ENCODE assay signal across 21 cellular contexts in the genomic region with DNA sequence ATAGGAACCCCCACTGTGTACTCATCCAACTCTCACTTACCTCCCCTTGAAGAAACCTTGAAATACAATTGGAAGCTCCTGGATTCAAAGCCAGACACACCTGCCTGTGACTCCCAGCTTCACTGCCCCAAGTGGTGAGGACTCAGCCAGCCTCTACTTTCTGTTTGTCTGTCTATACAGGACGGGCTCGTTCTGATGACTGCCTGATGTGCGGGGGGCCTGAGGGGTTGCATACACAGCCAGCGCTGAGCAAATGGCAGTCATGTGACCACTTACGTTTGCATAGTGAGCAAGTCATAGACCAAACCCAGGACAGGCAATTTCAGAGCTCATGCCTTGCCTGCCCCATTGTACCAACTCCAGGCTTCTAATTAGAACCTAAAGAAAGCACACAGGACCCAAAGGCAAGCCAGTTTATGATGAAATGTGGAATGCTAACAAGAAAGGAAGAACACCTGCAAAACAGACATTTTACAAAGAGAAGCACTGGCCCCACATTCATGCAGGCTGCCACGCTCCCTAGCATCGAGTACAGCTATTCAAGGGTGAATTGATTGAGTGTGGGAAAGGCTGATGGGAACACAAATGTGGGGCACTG.
A peak's percentile ranks its signal among the peaks of the same experiment; 100 is the strongest.
DNase-seq lines count a peak whose midpoint lies in the region; TF ChIP-seq lines count a peak whose summit lies in the region.
"Had no signal": no experiment of that assay in that cellular context is flagged by ENCODE, and none has a peak within 500 bp of the region (broad histone marks: within the 10 kb centered on the region; RNA-seq: fewer than 3 reads in every experiment).

No MANE protein-coding gene starts in this region.

- TF ChIP-seq RAD21 in SK-N-SH (IDR thresholded peaks at IDR 0.05; ENCODE audit: low read length), result no peak

- DNase-seq in ELF-1 (ENCODE audit: low read depth, low spot score), result peak; percentile 51
- DNase-seq in HuH-7 (ENCODE audit: low spot score), result peak; percentile 18
- DNase-seq in endodermal cell, result no peak
- no peak for DNase-seq in neural crest cell (ENCODE audit: low read depth, low spot score)
- no peak for DNase-seq in cortex of kidney (lab: John Stamatoyannopoulos, UW)
- DNase-seq in SK-N-SH, result no peak
- no peak for DNase-seq in erythroblast (lab: John Stamatoyannopoulos, UW)
- DNase-seq: CD4-positive, alpha-beta memory T cell; DMS79 treated with DMSO at 0.1 percent for 48 hours; Karpas-422; MG63; NCI-H1092 treated with DMSO at 0.1 percent for 48 hours; NCI-H1694 treated with DMSO at 0.1 percent for 48 hours; NCI-H2171; NCI-H446; NCI-H774; Peyer's patch; Right ventricle myocardium superior; T-helper 1 cell had no signal

- no peak overlapping the region for H3K4me2 ChIP-seq in SK-N-SH

- TF ChIP-seq CTCF in endodermal cell (conservative IDR thresholded peaks at IDR 0.05) (peak; percentile 42), neural crest cell (conservative IDR thresholded peaks at IDR 0.05) (no peak), SK-N-SH (IDR thresholded peaks at IDR 0.05) (no peak)

- H3K4me3 Mint-ChIP-seq in endodermal cell (no peak overlapping the region), neural crest cell (no peak overlapping the region)
- H3K4me3 Mint-ChIP-seq: B cell; CD4-positive, alpha-beta memory T cell had no signal

- no peaks in the 10 kb centered on the region for H3K9me2 ChIP-seq in SK-N-SH

- H2AFZ ChIP-seq in SK-N-SH (ENCODE audit: low read depth), result no peak overlapping the region

- H3K9me3 Mint-ChIP-seq in endodermal cell, result no peaks in the 10 kb centered on the region
- H3K9me3 Mint-ChIP-seq in neural crest cell, result peaks cover 6% of the 10 kb centered on the region

- H3F3A ChIP-seq in SK-N-SH (replicated peaks; ENCODE audit: insufficient read depth), result no peaks in the 10 kb centered on the region

- POLR2A ChIA-PET in SK-N-SH (lab: Yijun Ruan, JAX), result no interaction called here

- H3K36me3 Mint-ChIP-seq in endodermal cell (ENCODE audit: low read depth), result no peaks in the 10 kb centered on the region
- no peaks in the 10 kb centered on the region for H3K36me3 Mint-ChIP-seq in neural crest cell (ENCODE audit: low read depth)
- H3K36me3 Mint-ChIP-seq: CD4-positive, alpha-beta memory T cell had no signal

- no peaks in the 10 kb centered on the region for H3K27me3 ChIP-seq in endodermal cell (ENCODE audit: control insufficient read depth, insufficient read depth, low read length, poor library complexity, severe bottlenecking)
- no peaks in the 10 kb centered on the region for H3K27me3 ChIP-seq in SK-N-SH (ENCODE audit: insufficient read depth)
- H3K27me3 ChIP-seq: MG63, Peyer's patch had no signal

- no peaks in the 10 kb centered on the region for H3K4me1 Mint-ChIP-seq in endodermal cell
- H3K4me1 Mint-ChIP-seq in neural crest cell, result peaks cover 5% of the 10 kb centered on the region
- H3K4me1 Mint-ChIP-seq: B cell; CD4-positive, alpha-beta memory T cell had no signal

- H3K4me1 ChIP-seq in endodermal cell (ENCODE audit: control insufficient read depth, insufficient read depth, low read length) (no peaks in the 10 kb centered on the region), SK-N-SH (ENCODE audit: control insufficient read depth in 1 of 2, insufficient read depth in 2 of 2, low read depth in 1 of 2, low read length in 1 of 2) (no peaks in the 10 kb centered on the region)
- H3K4me1 ChIP-seq: Peyer's patch had no signal

- H3K36me3 ChIP-seq in endodermal cell (ENCODE audit: control insufficient read depth, insufficient read depth, low read length), result no peaks in the 10 kb centered on the region
- no peaks in the 10 kb centered on the region for H3K36me3 ChIP-seq in SK-N-SH (replicated peaks in 1 of 2; ENCODE audit: control insufficient read depth in 1 of 2, insufficient read depth in 2 of 2, low read length in 1 of 2)
- H3K36me3 ChIP-seq: MG63, Peyer's patch had no signal

- H3K9me3 ChIP-seq in endodermal cell (ENCODE audit: control insufficient read depth, low read length), result no peaks in the 10 kb centered on the region
- no peaks in the 10 kb centered on the region for H3K9me3 ChIP-seq in SK-N-SH
- H3K9me3 ChIP-seq: MG63, Peyer's patch had no signal

- WGBS in endodermal cell (ENCODE audit: insufficient coverage in 1 of 2, insufficient read length in 1 of 2), 2 experiments, result 82 to 88% methylated on average over 4 to 7 of the region's 7 CpGs
- 46% methylated on average over 7 of the region's 7 CpGs for WGBS in SK-N-SH (ENCODE audit: low lambda C conversion rate)

- H3K27ac Mint-ChIP-seq in endodermal cell, result no peak overlapping the region
- peak overlapping the region; percentile 66 for H3K27ac Mint-ChIP-seq in neural crest cell (ENCODE audit: unreplicated experiment)
- H3K27ac Mint-ChIP-seq: B cell; CD4-positive, alpha-beta memory T cell had no signal

- no peaks in the 10 kb centered on the region for H3K79me2 ChIP-seq in SK-N-SH (ENCODE audit: insufficient read depth)

- CTCF ChIA-PET in SK-N-SH (lab: Yijun Ruan, JAX), result interaction anchor here (1.2 to 1.5 kb wide), 2 partner anchors 14 to 20 kb away, joined by 3 to 4 read pairs; no protein-coding TSS in a partner anchor

- no peak overlapping the region for H3K27ac ChIP-seq in endodermal cell (ENCODE audit: low read depth, low read length)
- H3K27ac ChIP-seq in SK-N-SH (ENCODE audit: low read depth in 2 of 2, low read length in 1 of 2), result no peak overlapping the region
- H3K27ac ChIP-seq: Peyer's patch, SK-N-MC had no signal

- H4K20me1 ChIP-seq in SK-N-SH (ENCODE audit: insufficient read depth), result no peaks in the 10 kb centered on the region

- H3K27me3 Mint-ChIP-seq in endodermal cell (ENCODE audit: insufficient read depth) (no peaks in the 10 kb centered on the region), neural crest cell (ENCODE audit: low read depth) (no peaks in the 10 kb centered on the region)

- H3K4me3 ChIP-seq in endodermal cell (ENCODE audit: low read length) (no peak overlapping the region), SK-N-SH (ENCODE audit: low read depth in 2 of 2, low read length in 1 of 2) (no peak overlapping the region)
- H3K4me3 ChIP-seq: MG63, Peyer's patch, SK-N-MC had no signal

- TF ChIP-seq EP300 in SK-N-SH (IDR thresholded peaks at IDR 0.05; ENCODE audit: borderline replicate concordance in 1 of 2, low read depth in 1 of 2, low read length in 1 of 2), result no peak

- TF ChIP-seq POLR2A in erythroblast (IDR thresholded peaks at IDR 0.05; ENCODE audit: low read length), result no peak

- no peak overlapping the region for H3K9ac ChIP-seq in endodermal cell (ENCODE audit: extremely low read depth, low read length, poor library complexity, severe bottlenecking)
- H3K9ac ChIP-seq in SK-N-SH, result no peak overlapping the region

TF ChIP-seq in SK-N-SH, 30 proteins besides CTCF, POLR2A, EP300 and RAD21 (continues in another document):
- TF ChIP-seq, protein P1, sequence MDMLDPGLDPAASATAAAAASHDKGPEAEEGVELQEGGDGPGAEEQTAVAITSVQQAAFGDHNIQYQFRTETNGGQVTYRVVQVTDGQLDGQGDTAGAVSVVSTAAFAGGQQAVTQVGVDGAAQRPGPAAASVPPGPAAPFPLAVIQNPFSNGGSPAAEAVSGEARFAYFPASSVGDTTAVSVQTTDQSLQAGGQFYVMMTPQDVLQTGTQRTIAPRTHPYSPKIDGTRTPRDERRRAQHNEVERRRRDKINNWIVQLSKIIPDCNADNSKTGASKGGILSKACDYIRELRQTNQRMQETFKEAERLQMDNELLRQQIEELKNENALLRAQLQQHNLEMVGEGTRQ (IDR thresholded peaks at IDR 0.05; ENCODE audit: borderline replicate concordance, low read depth, low read length), result no peak
- no peak for TF ChIP-seq GATA2 (CRISPR knock-in tag; IDR thresholded peaks at IDR 0.05)
- TF ChIP-seq, protein P2, sequence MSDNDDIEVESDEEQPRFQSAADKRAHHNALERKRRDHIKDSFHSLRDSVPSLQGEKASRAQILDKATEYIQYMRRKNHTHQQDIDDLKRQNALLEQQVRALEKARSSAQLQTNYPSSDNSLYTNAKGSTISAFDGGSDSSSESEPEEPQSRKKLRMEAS (IDR thresholded peaks at IDR 0.05; ENCODE audit: low read depth), result no peak
- TF ChIP-seq, protein P3, sequence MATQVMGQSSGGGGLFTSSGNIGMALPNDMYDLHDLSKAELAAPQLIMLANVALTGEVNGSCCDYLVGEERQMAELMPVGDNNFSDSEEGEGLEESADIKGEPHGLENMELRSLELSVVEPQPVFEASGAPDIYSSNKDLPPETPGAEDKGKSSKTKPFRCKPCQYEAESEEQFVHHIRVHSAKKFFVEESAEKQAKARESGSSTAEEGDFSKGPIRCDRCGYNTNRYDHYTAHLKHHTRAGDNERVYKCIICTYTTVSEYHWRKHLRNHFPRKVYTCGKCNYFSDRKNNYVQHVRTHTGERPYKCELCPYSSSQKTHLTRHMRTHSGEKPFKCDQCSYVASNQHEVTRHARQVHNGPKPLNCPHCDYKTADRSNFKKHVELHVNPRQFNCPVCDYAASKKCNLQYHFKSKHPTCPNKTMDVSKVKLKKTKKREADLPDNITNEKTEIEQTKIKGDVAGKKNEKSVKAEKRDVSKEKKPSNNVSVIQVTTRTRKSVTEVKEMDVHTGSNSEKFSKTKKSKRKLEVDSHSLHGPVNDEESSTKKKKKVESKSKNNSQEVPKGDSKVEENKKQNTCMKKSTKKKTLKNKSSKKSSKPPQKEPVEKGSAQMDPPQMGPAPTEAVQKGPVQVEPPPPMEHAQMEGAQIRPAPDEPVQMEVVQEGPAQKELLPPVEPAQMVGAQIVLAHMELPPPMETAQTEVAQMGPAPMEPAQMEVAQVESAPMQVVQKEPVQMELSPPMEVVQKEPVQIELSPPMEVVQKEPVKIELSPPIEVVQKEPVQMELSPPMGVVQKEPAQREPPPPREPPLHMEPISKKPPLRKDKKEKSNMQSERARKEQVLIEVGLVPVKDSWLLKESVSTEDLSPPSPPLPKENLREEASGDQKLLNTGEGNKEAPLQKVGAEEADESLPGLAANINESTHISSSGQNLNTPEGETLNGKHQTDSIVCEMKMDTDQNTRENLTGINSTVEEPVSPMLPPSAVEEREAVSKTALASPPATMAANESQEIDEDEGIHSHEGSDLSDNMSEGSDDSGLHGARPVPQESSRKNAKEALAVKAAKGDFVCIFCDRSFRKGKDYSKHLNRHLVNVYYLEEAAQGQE (IDR thresholded peaks at IDR 0.05; ENCODE audit: low read depth, low read length), result no peak
- TF ChIP-seq, protein P4, sequence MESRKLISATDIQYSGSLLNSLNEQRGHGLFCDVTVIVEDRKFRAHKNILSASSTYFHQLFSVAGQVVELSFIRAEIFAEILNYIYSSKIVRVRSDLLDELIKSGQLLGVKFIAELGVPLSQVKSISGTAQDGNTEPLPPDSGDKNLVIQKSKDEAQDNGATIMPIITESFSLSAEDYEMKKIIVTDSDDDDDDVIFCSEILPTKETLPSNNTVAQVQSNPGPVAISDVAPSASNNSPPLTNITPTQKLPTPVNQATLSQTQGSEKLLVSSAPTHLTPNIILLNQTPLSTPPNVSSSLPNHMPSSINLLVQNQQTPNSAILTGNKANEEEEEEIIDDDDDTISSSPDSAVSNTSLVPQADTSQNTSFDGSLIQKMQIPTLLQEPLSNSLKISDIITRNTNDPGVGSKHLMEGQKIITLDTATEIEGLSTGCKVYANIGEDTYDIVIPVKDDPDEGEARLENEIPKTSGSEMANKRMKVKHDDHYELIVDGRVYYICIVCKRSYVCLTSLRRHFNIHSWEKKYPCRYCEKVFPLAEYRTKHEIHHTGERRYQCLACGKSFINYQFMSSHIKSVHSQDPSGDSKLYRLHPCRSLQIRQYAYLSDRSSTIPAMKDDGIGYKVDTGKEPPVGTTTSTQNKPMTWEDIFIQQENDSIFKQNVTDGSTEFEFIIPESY (IDR thresholded peaks at IDR 0.05; ENCODE audit: borderline replicate concordance, low read depth), result no peak

Comparison
In these comparisons a context has a peak if more than half of its experiments do, and no peak if none do; other contexts are left out.
1. DNase-seq: peak in ELF-1 (single experiment) and HuH-7 (single experiment); none in endodermal cell (single experiment), neural crest cell (single experiment), cortex of kidney (single experiment), SK-N-SH (single experiment) and erythroblast (0 of 2).